ENCODE assay signal across 30 cellular contexts in genomic region chr3:193915613-193916012, GRCh38.
"Had no signal": no experiment of that assay in that cellular context is flagged by ENCODE, and none has a peak within 500 bp of the region (broad histone marks: within the 10 kb centered on the region; RNA-seq: fewer than 3 reads in every experiment).

No MANE protein-coding gene starts in this region.

- H3K9me3 Mint-ChIP-seq: naive B cell; naive thymus-derived CD8-positive, alpha-beta T cell; natural killer cell treated with Interleukin-12 subunit alpha and Interleukin-12 subunit beta and Interleukin-15 and Interleukin-18, amount 100 ng/mL, for 72 hours; neural crest cell; stimulated activated memory B cell treated with anti-CD40 and anti-IgM and Interleukin-4, amounts not matched to agents 10 μg/mL and 1 μg/mL and 100 μg/mL, for 72 hours; stimulated activated naive CD8-positive, alpha-beta T cell treated with anti-CD3 and anti-CD28 coated beads, Interleukin-15, amount 100 ng/mL, for 72 hours; type B pancreatic cell had no signal

- H3K27me3 Mint-ChIP-seq: stimulated activated memory B cell treated with anti-CD40 and anti-IgM and Interleukin-4, amounts not matched to agents 10 μg/mL and 1 μg/mL and 100 μg/mL, for 72 hours; stimulated activated naive CD8-positive, alpha-beta T cell treated with anti-CD3 and anti-CD28 coated beads, Interleukin-15, amount 100 ng/mL, for 72 hours; type B pancreatic cell had no signal

- H3K4me1 ChIP-seq: psoas muscle, uterus had no signal

- H3K9me3 ChIP-seq: pancreas, psoas muscle, right lobe of liver, spleen, suprapubic skin, testis, tibial artery, transverse colon, upper lobe of right lung, uterus had no signal

- H3K27ac ChIP-seq: pancreas, psoas muscle, right lobe of liver, skin epidermis, spleen, suprapubic skin, testis, tibial artery, transverse colon, upper lobe of right lung, uterus had no signal

- DNase-seq: naive B cell; naive thymus-derived CD8-positive, alpha-beta T cell; nephron progenitor cell; occipital lobe; pancreas; psoas muscle; right cardiac atrium; right lobe of liver; spleen; stimulated activated CD4-positive, alpha-beta T cell treated with anti-CD3 and anti-CD28 coated beads, Interleukin-12 subunit alpha, Interleukin-12 subunit beta, amount 100 ng/mL, for 4 hours; stimulated activated CD4-positive, alpha-beta T cell treated with anti-CD3 and anti-CD28 coated beads, Interleukin-1b, Interleukin-23, amount 100 ng/mL, for 48 hours; stimulated activated CD4-positive, alpha-beta T cell treated with anti-CD3 and anti-CD28 coated beads, Interleukin-4, amount 100 ng/mL, for 1 hour; stimulated activated CD4-positive, alpha-beta T cell treated with anti-CD3 and anti-CD28 coated beads, Interleukin-4, amount 100 ng/mL, for 4 hours; stimulated activated CD8-positive, alpha-beta memory T cell treated with anti-CD3 and anti-CD28 coated beads, Interleukin-4, amount 100 ng/mL, for 48 hours; stimulated activated naive CD4-positive, alpha-beta T cell; stimulated activated naive CD8-positive, alpha-beta T cell treated with anti-CD3 and anti-CD28 coated beads, Interleukin-15, amount 100 ng/mL, for 72 hours; stimulated activated naive CD8-positive, alpha-beta T cell treated with anti-CD3 and anti-CD28 coated beads, Interleukin-15, Interleukin-2, amounts not matched to agents 100 U/mL and 50 U/mL, for 24 hours; substantia nigra; testis; tibial artery; transverse colon; upper lobe of right lung; uterus had no signal

- H3K4me1 Mint-ChIP-seq: stimulated activated memory B cell treated with anti-CD40 and anti-IgM and Interleukin-4, amounts not matched to agents 10 μg/mL and 1 μg/mL and 100 μg/mL, for 72 hours had no signal

- H3K4me2 ChIP-seq: smooth muscle cell had no signal

- H3K36me3 Mint-ChIP-seq: naive B cell; naive thymus-derived CD8-positive, alpha-beta T cell; natural killer cell treated with Interleukin-12 subunit alpha and Interleukin-12 subunit beta and Interleukin-15 and Interleukin-18, amount 100 ng/mL, for 72 hours; stimulated activated memory B cell treated with anti-CD40 and anti-IgM and Interleukin-4, amounts not matched to agents 10 μg/mL and 1 μg/mL and 100 μg/mL, for 72 hours; type B pancreatic cell had no signal

- H3K36me3 ChIP-seq: pancreas, right lobe of liver, spleen, suprapubic skin, tibial artery, transverse colon, upper lobe of right lung, uterus had no signal

- H3K4me3 Mint-ChIP-seq: naive B cell; naive thymus-derived CD8-positive, alpha-beta T cell; natural killer cell treated with Interleukin-12 subunit alpha and Interleukin-12 subunit beta and Interleukin-15 and Interleukin-18, amount 100 ng/mL, for 72 hours; nephron progenitor cell; neural crest cell; stimulated activated memory B cell treated with anti-CD40 and anti-IgM and Interleukin-4, amounts not matched to agents 10 μg/mL and 1 μg/mL and 100 μg/mL, for 72 hours; stimulated activated naive CD8-positive, alpha-beta T cell treated with anti-CD3 and anti-CD28 coated beads, Interleukin-15, amount 100 ng/mL, for 72 hours; type B pancreatic cell had no signal

- H3K27me3 ChIP-seq: pancreas, right lobe of liver, spleen, suprapubic skin, testis, transverse colon, upper lobe of right lung, uterus had no signal

- H3K4me3 ChIP-seq: pancreas, psoas muscle, right lobe of liver, skin epidermis, smooth muscle cell, spleen, suprapubic skin, testis, tibial artery, transverse colon, upper lobe of right lung, uterus had no signal

- H3K27ac Mint-ChIP-seq: naive B cell; naive thymus-derived CD8-positive, alpha-beta T cell; natural killer cell treated with Interleukin-12 subunit alpha and Interleukin-12 subunit beta and Interleukin-15 and Interleukin-18, amount 100 ng/mL, for 72 hours; stimulated activated memory B cell treated with anti-CD40 and anti-IgM and Interleukin-4, amounts not matched to agents 10 μg/mL and 1 μg/mL and 100 μg/mL, for 72 hours; stimulated activated naive CD8-positive, alpha-beta T cell treated with anti-CD3 and anti-CD28 coated beads, Interleukin-15, amount 100 ng/mL, for 72 hours had no signal
